Comparison of ENCODE assay signal across 16 cellular contexts in genomic region chr3:170804095-170804494, GRCh38.
DNase-seq lines count a peak whose midpoint lies in the region; ATAC-seq and TF ChIP-seq lines count a peak whose summit lies in the region.
"Had no signal": no experiment of that assay in that cellular context is flagged by ENCODE, and none has a peak within 500 bp of the region (broad histone marks: within the 10 kb centered on the region; RNA-seq: fewer than 3 reads in every experiment).

No MANE protein-coding gene starts in this region.

- no peak overlapping the region for H3K23ac ChIP-seq in mesendoderm (ENCODE audit: low read length)

- peak overlapping the region; percentile 10 for H2BK5ac ChIP-seq in mesendoderm (ENCODE audit: low read length)

- no peak overlapping the region for H2BK120ac ChIP-seq in mesendoderm (ENCODE audit: low read depth, low read length)

- CTCF ChIA-PET in mammary epithelial cell (lab: Charles Lee; ENCODE audit: low non-redundant PET): no interaction called here

- no peaks in the 10 kb centered on the region for H3K79me2 ChIP-seq in mammary epithelial cell (ENCODE audit: insufficient read depth, low read length)
- no peaks in the 10 kb centered on the region for H3K79me2 ChIP-seq in mesendoderm (ENCODE audit: control insufficient read depth, insufficient read depth, low read length)

- no peak overlapping the region for H3K18ac ChIP-seq in mesendoderm (ENCODE audit: low read length)

- H3K4ac ChIP-seq in mesendoderm (ENCODE audit: low read depth, low read length): no peak overlapping the region

- TF ChIP-seq CTCF in mammary epithelial cell (conservative IDR thresholded peaks at IDR 0.05 in 1 of 2, IDR thresholded peaks at IDR 0.05 in 1 of 2; ENCODE audit: extremely low read depth in 1 of 2, insufficient read depth in 1 of 2, low read depth in 1 of 2, low read length in 2 of 2): no peak
- TF ChIP-seq CTCF in breast epithelium (IDR thresholded peaks at IDR 0.05): no peak
- no peak for TF ChIP-seq CTCF in brain microvascular endothelial cell (IDR thresholded peaks at IDR 0.05; ENCODE audit: low read depth, low read length, missing control alignments)

- peak overlapping the region; percentile 13 for H2AFZ ChIP-seq in mammary epithelial cell (ENCODE audit: low read depth, low read length)

- H3K27me3 ChIP-seq in mammary epithelial cell (ENCODE audit: insufficient read depth, low read length) (no peaks in the 10 kb centered on the region), breast epithelium (no peaks in the 10 kb centered on the region), SJSA1 (replicated peaks) (no peaks in the 10 kb centered on the region), mesendoderm (ENCODE audit: insufficient read depth, low read length, poor library complexity) (no peaks in the 10 kb centered on the region), brain microvascular endothelial cell (replicated peaks) (no peaks in the 10 kb centered on the region)
- H3K27me3 ChIP-seq: MG63 had no signal

- no peak for TF ChIP-seq POLR2A in breast epithelium (IDR thresholded peaks at IDR 0.05)

- H2BK15ac ChIP-seq in mesendoderm (replicated peaks; ENCODE audit: low read depth): no peak overlapping the region

- H3K4me3 ChIP-seq in mammary epithelial cell (replicated peaks in 1 of 3; ENCODE audit: insufficient read depth in 1 of 3, low read depth in 2 of 3, low read length in 3 of 3): no peak overlapping the region
- H3K4me3 ChIP-seq in breast epithelium: no peak overlapping the region
- no peak overlapping the region for H3K4me3 ChIP-seq in SJSA1
- no peak overlapping the region for H3K4me3 ChIP-seq in mesendoderm (ENCODE audit: low read length)
- H3K4me3 ChIP-seq in brain microvascular endothelial cell (ENCODE audit: low read depth, low read length): no peak overlapping the region
- H3K4me3 ChIP-seq: MG63 had no signal

- DNase-seq in mammary epithelial cell (no peak), breast epithelium (ENCODE audit: low spot score in 2 of 2) (no peak), SJSA1 (ENCODE audit: low read depth in 1 of 2, low spot score in 2 of 2) (peak in 1 of 2 experiments; percentile 4), mesendoderm (no peak), CD1c-positive myeloid dendritic cell (ENCODE audit: extremely low spot score) (no peak), brain microvascular endothelial cell (no peak)
- DNase-seq in stimulated activated CD4-positive, alpha-beta T cell treated with anti-CD3 and anti-CD28 coated beads, Interleukin-4, amount 100 ng/mL, for 24 hours: no peak
- DNase-seq: 8988T, EL, H7, MG63, NCI-H1417 treated with DMSO at 0.1 percent for 48 hours, NCI-H1930, T-cell had no signal

- H4K5ac ChIP-seq in mesendoderm (ENCODE audit: low read length): peak overlapping the region; percentile 26

- H3K27ac ChIP-seq in mammary epithelial cell (ENCODE audit: insufficient read depth, low read depth, low read length) (no peak overlapping the region), breast epithelium (no peak overlapping the region), SJSA1 (peak overlapping the region; percentile 89), mesendoderm (ENCODE audit: low read depth, low read length) (peak overlapping the region; percentile 67), brain microvascular endothelial cell (no peak overlapping the region)
- H3K27ac ChIP-seq: HL-60 had no signal

- H3K36me3 ChIP-seq in mammary epithelial cell (ENCODE audit: insufficient read depth, low read length): no peaks in the 10 kb centered on the region
- H3K36me3 ChIP-seq in breast epithelium: no peaks in the 10 kb centered on the region
- no peaks in the 10 kb centered on the region for H3K36me3 ChIP-seq in SJSA1
- no peaks in the 10 kb centered on the region for H3K36me3 ChIP-seq in mesendoderm (ENCODE audit: control insufficient read depth, insufficient read depth, low read length)
- H3K36me3 ChIP-seq in brain microvascular endothelial cell (replicated peaks): no peaks in the 10 kb centered on the region
- H3K36me3 ChIP-seq: MG63 had no signal

- H3K56ac ChIP-seq in mesendoderm (ENCODE audit: low read length): peak overlapping the region; percentile 1

- H2AK5ac ChIP-seq in mesendoderm (ENCODE audit: low read length): peak overlapping the region; percentile 22

- dilution Hi-C loops in mammary epithelial cell (cut with HindIII; ENCODE audit: low sequenced_read_pairs): loop anchor here (5.0 kb wide), 1 partner anchor 107 kb away; no protein-coding TSS in a partner anchor

- H3K4me2 ChIP-seq in mammary epithelial cell (ENCODE audit: insufficient read depth, low read depth, low read length) (no peak overlapping the region), mesendoderm (ENCODE audit: low read length) (no peak overlapping the region)

- in situ Hi-C loops in mammary epithelial cell (cut with MboI; ENCODE audit: low sequenced_read_pairs in 2 of 2) (no loop called here), brain microvascular endothelial cell (cut with HindIII; ENCODE audit: low pct_ligation_motif_present, low sequenced_read_pairs) (loop anchor here (25.0 kb wide), 1 partner anchor 367 kb away; no protein-coding TSS in a partner anchor)

- intact Hi-C loops in mammary epithelial cell (cut with micrococcal nuclease): no loop called here
- intact Hi-C loops in breast epithelium (cut with DNase I; ENCODE audit: low total_unique reads): no loop called here

- BruUV-seq in mammary epithelial cell (replicated peaks; lab: Mats Ljungman, UMichigan): no TSS peak

- peaks cover 29% of the 10 kb centered on the region for H3K4me1 ChIP-seq in mammary epithelial cell (ENCODE audit: insufficient read depth, low read length)
- H3K4me1 ChIP-seq in breast epithelium: no peaks in the 10 kb centered on the region
- peaks cover 42% of the 10 kb centered on the region for H3K4me1 ChIP-seq in SJSA1 (replicated peaks)
- H3K4me1 ChIP-seq in mesendoderm (ENCODE audit: control insufficient read depth, low read depth, low read length): peaks cover 21% of the 10 kb centered on the region

- H3K79me1 ChIP-seq in mesendoderm (ENCODE audit: low read length): no peaks in the 10 kb centered on the region

- H3K9ac ChIP-seq in mammary epithelial cell (ENCODE audit: insufficient read depth, low read length): no peak overlapping the region
- peak overlapping the region; percentile 15 for H3K9ac ChIP-seq in mesendoderm (ENCODE audit: low read length)

- no peaks in the 10 kb centered on the region for H3K9me3 ChIP-seq in mammary epithelial cell (replicated peaks; ENCODE audit: insufficient read depth, low read length)
- H3K9me3 ChIP-seq in breast epithelium: no peaks in the 10 kb centered on the region
- no peaks in the 10 kb centered on the region for H3K9me3 ChIP-seq in SJSA1 (replicated peaks)

- no peak overlapping the region for H4K8ac ChIP-seq in mesendoderm (ENCODE audit: low read depth, low read length)

- ATAC-seq in HG03354 (IDR thresholded peaks at IDR 0.05; ENCODE audit: poor library complexity, severe bottlenecking, unreplicated experiment): no peak
- ATAC-seq: T-cell had no signal

- no peaks in the 10 kb centered on the region for H4K20me1 ChIP-seq in mammary epithelial cell (ENCODE audit: insufficient read depth, low read length)

Comparison
In these comparisons a context has a peak if more than half of its experiments do, and no peak if none do; other contexts are left out.
1. H3K27ac ChIP-seq: peak in SJSA1 (single experiment) and mesendoderm (single experiment); none in mammary epithelial cell (single experiment), breast epithelium (0 of 2) and brain microvascular endothelial cell (single experiment).